ENCODE assay signal across 20 cellular contexts in genomic region chr1:28815533-28815932, GRCh38. TPM values are rescaled to one million over a fixed set of nuclear protein-coding genes. Genes with fewer than 3 reads are reported as not detected.
DNase-seq lines count a peak whose midpoint lies in the region; ATAC-seq, FAIRE-seq and TF ChIP-seq lines count a peak whose summit lies in the region.
"Had no signal": no experiment of that assay in that cellular context is flagged by ENCODE, and none has a peak within 500 bp of the region (broad histone marks: within the 10 kb centered on the region; RNA-seq: fewer than 3 reads in every experiment).

No MANE protein-coding gene starts in this region.

- no peaks in the 10 kb centered on the region for H3K9me1 ChIP-seq in K562 (ENCODE audit: control insufficient read depth, insufficient read depth, low read length)

- H3K9me3 ChIP-seq in K562 (replicated peaks; ENCODE audit: control insufficient read depth, insufficient read depth, low read depth, low read length) = no peaks in the 10 kb centered on the region
- H3K9me3 ChIP-seq: heart left ventricle, lower lobe of right lung had no signal

- ATAC-seq in activated CD8-positive, alpha-beta memory T cell treated with anti-CD3 and anti-CD28 coated beads, Interleukin-2, amount 10 ng/mL, durations not matched to agents 7 days and 5 days = no peak
- ATAC-seq in K562 = peak; percentile 30
- ATAC-seq in stimulated activated effector memory CD8-positive, alpha-beta T cell treated with anti-CD3 and anti-CD28 coated beads, Interleukin-12 subunit alpha, Interleukin-12 subunit beta, amount 100 ng/mL, for 72 hours = peak; percentile 35
- ATAC-seq: heart left ventricle, lower lobe of right lung had no signal

- H3K36me3 Mint-ChIP-seq in activated CD8-positive, alpha-beta memory T cell treated with anti-CD3 and anti-CD28 coated beads, Interleukin-2, amount 10 ng/mL, durations not matched to agents 7 days and 5 days = no peaks in the 10 kb centered on the region
- no peaks in the 10 kb centered on the region for H3K36me3 Mint-ChIP-seq in stimulated activated effector memory CD8-positive, alpha-beta T cell treated with anti-CD3 and anti-CD28 coated beads, Interleukin-12 subunit alpha, Interleukin-12 subunit beta, amount 100 ng/mL, for 72 hours

- TF ChIP-seq POLR2A in NB4 (IDR thresholded peaks at IDR 0.05; ENCODE audit: extremely low read depth, insufficient read length) (no peak), K562 (conservative IDR thresholded peaks at IDR 0.05) (no peak)

- peaks cover 3% of the 10 kb centered on the region for H3K4me1 Mint-ChIP-seq in activated CD8-positive, alpha-beta memory T cell treated with anti-CD3 and anti-CD28 coated beads, Interleukin-2, amount 10 ng/mL, durations not matched to agents 7 days and 5 days
- H3K4me1 Mint-ChIP-seq in stimulated activated effector memory CD8-positive, alpha-beta T cell treated with anti-CD3 and anti-CD28 coated beads, Interleukin-12 subunit alpha, Interleukin-12 subunit beta, amount 100 ng/mL, for 72 hours = no peaks in the 10 kb centered on the region

- H3K4me3 Mint-ChIP-seq in activated CD8-positive, alpha-beta memory T cell treated with anti-CD3 and anti-CD28 coated beads, Interleukin-2, amount 10 ng/mL, durations not matched to agents 7 days and 5 days = no peak overlapping the region
- H3K4me3 Mint-ChIP-seq in stimulated activated effector memory CD8-positive, alpha-beta T cell treated with anti-CD3 and anti-CD28 coated beads, Interleukin-12 subunit alpha, Interleukin-12 subunit beta, amount 100 ng/mL, for 72 hours = no peak overlapping the region
- H3K4me3 Mint-ChIP-seq: activated T-cell treated with anti-CD3 and anti-CD28 coated beads, Interleukin-2, amount 50 U/mL, for 24 hours; T-helper 2 cell treated with Interferon-gamma antibody and Interleukin-4, amounts not matched to agents 5 μg/mL and 100 μg/mL, for 36 hours had no signal

- intact Hi-C loops in K562 (cut with micrococcal nuclease) = no loop called here

- peaks cover 53% of the 10 kb centered on the region for H3K27me3 Mint-ChIP-seq in activated CD8-positive, alpha-beta memory T cell treated with anti-CD3 and anti-CD28 coated beads, Interleukin-2, amount 10 ng/mL, durations not matched to agents 7 days and 5 days

- no peaks in the 10 kb centered on the region for H3K79me2 ChIP-seq in K562 (ENCODE audit: control insufficient read depth, insufficient read depth, low read length)
- H3K79me2 ChIP-seq: parathyroid adenoma had no signal

- BruUV-seq in K562 (replicated peaks; lab: Mats Ljungman, UMichigan) = no TSS peak

- CTCF ChIA-PET in activated CD8-positive, alpha-beta memory T cell treated with anti-CD3 and anti-CD28 coated beads, Interleukin-2, amount 10 ng/mL, durations not matched to agents 7 days and 5 days (lab: Charles Lee) = no interaction called here
- CTCF ChIA-PET in K562 (lab: Yijun Ruan, JAX; ENCODE audit: low intra/inter-chr PET ratio) = no interaction called here

- H3K27me3 ChIP-seq in K562 (ENCODE audit: control insufficient read depth in 2 of 2, insufficient read depth in 2 of 2, low read length in 2 of 2) = peaks cover 61 to 92% of the 10 kb centered on the region in 2 experiments

- no peak overlapping the region for H3K27ac Mint-ChIP-seq in activated CD8-positive, alpha-beta memory T cell treated with anti-CD3 and anti-CD28 coated beads, Interleukin-2, amount 10 ng/mL, durations not matched to agents 7 days and 5 days
- no peak overlapping the region for H3K27ac Mint-ChIP-seq in stimulated activated effector memory CD8-positive, alpha-beta T cell treated with anti-CD3 and anti-CD28 coated beads, Interleukin-12 subunit alpha, Interleukin-12 subunit beta, amount 100 ng/mL, for 72 hours
- H3K27ac Mint-ChIP-seq: activated T-cell treated with anti-CD3 and anti-CD28 coated beads, Interleukin-2, amount 50 U/mL, for 24 hours; T-helper 2 cell treated with Interferon-gamma antibody and Interleukin-4, amounts not matched to agents 5 μg/mL and 100 μg/mL, for 36 hours had no signal

- no peak for TF ChIP-seq CTCF in NB4 (IDR thresholded peaks at IDR 0.05; ENCODE audit: low read depth, low read length)
- no peak for TF ChIP-seq CTCF in K562 (IDR thresholded peaks at IDR 0.05 in 2 of 3, conservative IDR thresholded peaks at IDR 0.05 in 1 of 3; ENCODE audit: insufficient read depth in 2 of 3, low read depth in 1 of 3, low read length in 3 of 3)

- 0 out of 4 replicates have a peak overlapping the region, but pooled peaks of 1 of the 2 experiments have one; percentile 20 for H3K9ac ChIP-seq in K562 (ENCODE audit: insufficient read depth in 1 of 2, low read depth in 2 of 2, low read length in 2 of 2)
- H3K9ac ChIP-seq: parathyroid adenoma had no signal

- in situ Hi-C loops in K562 (cut with MboI) = no loop called here

- H2AFZ ChIP-seq in K562 (ENCODE audit: low read depth, low read length) = no peak overlapping the region
- H2AFZ ChIP-seq: parathyroid adenoma had no signal

- WGBS in K562 (ENCODE audit: insufficient coverage, low coverage, missing lambda C conversion rate) = 3% methylated on average over 8 of the region's 8 CpGs

- no peak overlapping the region for H3K4me3 ChIP-seq in NB4 (ENCODE audit: low read depth, low read length)
- no peak overlapping the region for H3K4me3 ChIP-seq in K562
- H3K4me3 ChIP-seq: cardiac muscle cell, heart left ventricle, lower lobe of right lung had no signal

- no peak for TF ChIP-seq EP300 in K562 (IDR thresholded peaks at IDR 0.05; ENCODE audit: low read length)

- no peak for FAIRE-seq in K562 (lab: Jason Lieb, UNC)

- no peak overlapping the region for H3K27ac ChIP-seq in K562 (ENCODE audit: extremely low read depth, low read depth, low read length)
- H3K27ac ChIP-seq: cardiac muscle cell, heart left ventricle, lower lobe of right lung, parathyroid adenoma had no signal

- H3K36me3 ChIP-seq in K562 (ENCODE audit: control insufficient read depth, insufficient read depth, low read length) = no peaks in the 10 kb centered on the region
- H3K36me3 ChIP-seq: cardiac muscle cell, heart left ventricle, lower lobe of right lung had no signal

- H3K4me1 ChIP-seq in K562 (replicated peaks in 1 of 2; ENCODE audit: control insufficient read depth in 2 of 2, insufficient read depth in 2 of 2, low read length in 2 of 2) = peaks cover 0 to 21% of the 10 kb centered on the region in 2 experiments; a peak in 2 of 5 replicates
- H3K4me1 ChIP-seq: lower lobe of right lung, parathyroid adenoma had no signal

- peak; percentile 48 for DNase-seq in activated CD8-positive, alpha-beta memory T cell treated with anti-CD3 and anti-CD28 coated beads, Interleukin-2, amount 10 ng/mL, durations not matched to agents 7 days and 5 days
- no peak for DNase-seq in activated CD8-positive, alpha-beta memory T cell treated with anti-CD3 and anti-CD28 coated beads, Interleukin-2, amount 50 U/mL, for 4 hours
- DNase-seq in NB4 (ENCODE audit: low read depth) = peak; percentile 26
- DNase-seq in K562 (ENCODE audit: extremely low read depth in 1 of 4, low spot score in 3 of 4) = no peak
- DNase-seq in stimulated activated effector memory CD8-positive, alpha-beta T cell treated with anti-CD3 and anti-CD28 coated beads, Interleukin-12 subunit alpha, Interleukin-12 subunit beta, amount 100 ng/mL, for 72 hours (ENCODE audit: low spot score in 2 of 2) = no peak
- DNase-seq in SHP77 treated with DMSO at 0.1 percent for 48 hours (lab: John Stamatoyannopoulos, UW) = no peak
- DNase-seq in NCI-H128 (lab: John Stamatoyannopoulos, UW; ENCODE audit: unreplicated experiment) = no peak
- DNase-seq: activated CD4-positive, alpha-beta T cell treated with anti-CD3 and anti-CD28 coated beads for 1 hour; activated T-cell treated with anti-CD3 and anti-CD28 coated beads, Interleukin-2, amount 50 U/mL, for 24 hours; Calu3; GF-D8; heart left ventricle; lower lobe of right lung; NCI-H1417; Right ventricle myocardium superior; stimulated activated CD4-positive, alpha-beta T cell treated with anti-CD3 and anti-CD28 coated beads, Interleukin-4, amount 100 ng/mL, for 1 hour; substantia nigra had no signal

- peaks cover 30% of the 10 kb centered on the region for H4K20me1 ChIP-seq in K562 (replicated peaks; ENCODE audit: control insufficient read depth, insufficient read depth, low read length)

- no peaks in the 10 kb centered on the region for H3K9me3 Mint-ChIP-seq in activated CD8-positive, alpha-beta memory T cell treated with anti-CD3 and anti-CD28 coated beads, Interleukin-2, amount 10 ng/mL, durations not matched to agents 7 days and 5 days (ENCODE audit: low read depth)
- no peaks in the 10 kb centered on the region for H3K9me3 Mint-ChIP-seq in stimulated activated effector memory CD8-positive, alpha-beta T cell treated with anti-CD3 and anti-CD28 coated beads, Interleukin-12 subunit alpha, Interleukin-12 subunit beta, amount 100 ng/mL, for 72 hours
- H3K9me3 Mint-ChIP-seq: activated T-cell treated with anti-CD3 and anti-CD28 coated beads, Interleukin-2, amount 50 U/mL, for 24 hours; T-helper 2 cell treated with Interferon-gamma antibody and Interleukin-4, amounts not matched to agents 5 μg/mL and 100 μg/mL, for 36 hours had no signal

- no peak overlapping the region for H3K4me2 ChIP-seq in K562 (ENCODE audit: insufficient read depth, low read length)

- POLR2A ChIA-PET in K562 (lab: Yijun Ruan, JAX) = interaction anchor here (0.6 to 1.7 kb wide), 7 partner anchors 10 to 167 kb away, joined by 3 to 11 read pairs (median 5); partner anchors contain the start of gene RNU11

- TF ChIP-seq RAD21 in K562 (CRISPR knock-in tag; conservative IDR thresholded peaks at IDR 0.05 in 1 of 2, IDR thresholded peaks at IDR 0.05 in 1 of 2) = no peak

RNA-seq across cellular contexts. Expression of gene OPRD1, which starts 3.6 kb away (rescaled TPM):
- not detected for total RNA-seq in activated CD8-positive, alpha-beta memory T cell treated with anti-CD3 and anti-CD28 coated beads, Interleukin-2, amount 10 ng/mL, durations not matched to agents 7 days and 5 days
- total RNA-seq in K562 (2011; cell fraction: chromatin; rRNA removed; ENCODE audit: low replicate concordance) = 0.07 TPM in 1 of 2 replicates, not detected in the other
- 0.13 and 0.17 TPM in 2 replicates for total RNA-seq in K562 (2011; cell fraction: nucleolus; rRNA removed)
- 0.07 TPM in 1 of 2 replicates, not detected in the other for total RNA-seq in K562 (2011; cell fraction: nucleoplasm; rRNA removed)
- total RNA-seq in K562 (2014; rRNA removed) = not detected in 2 replicates
- under 0.01 TPM in 1 of 2 replicates, not detected in the other for total RNA-seq in K562 (2014; rRNA removed; fragmentation: Illumina TruSeq; extraction: Trizol)
- not detected in 2 replicates for total RNA-seq in K562 (2015; rRNA removed; fragmentation: Illumina TruSeq; extraction: Trizol)
- total RNA-seq in K562 (2021) = 0.02 TPM in 1 of 2 replicates, not detected in the other
- polyA plus RNA-seq in K562 (2011; rRNA removed) = not detected in 2 replicates
- polyA plus RNA-seq in K562 (2011; cell fraction: cytosol; rRNA removed) = under 0.01 TPM in 1 of 2 replicates, not detected in the other
- 0.01 TPM in 2 replicates for polyA plus RNA-seq in K562 (2011; cell fraction: nucleus; rRNA removed)
- polyA plus RNA-seq in K562 (2012) = 0.04 and 0.07 TPM in 2 replicates
- polyA plus RNA-seq in K562 (2014; fragmentation: Illumina TruSeq; extraction: Trizol) = not detected in 2 replicates
- polyA plus RNA-seq in K562 (2014; fragmentation: Nextera tagmentation; extraction: Ambion mirVana) = under 1 TPM; under 0.01 to 0.03 TPM
- not detected in 2 replicates for polyA plus RNA-seq in K562 (2014; rRNA removed)
- 0.04 TPM in 1 of 2 replicates, not detected in the other for polyA minus RNA-seq in K562 (2011; rRNA and poly(A)+ RNA removed)
- not detected in 2 replicates for polyA minus RNA-seq in K562 (2011; cell fraction: cytosol; rRNA and poly(A)+ RNA removed)
- polyA minus RNA-seq in K562 (2011; cell fraction: nucleus; rRNA and poly(A)+ RNA removed) = not detected in 2 replicates
- total RNA-seq: lower lobe of right lung, Right ventricle myocardium superior had no signal

Comparison
In these comparisons a context has a peak if more than half of its experiments do, and no peak if none do; other contexts are left out.
1. DNase-seq: peak in activated CD8-positive, alpha-beta memory T cell treated with anti-CD3 and anti-CD28 coated beads, Interleukin-2, amount 10 ng/mL, durations not matched to agents 7 days and 5 days (single experiment) and NB4 (single experiment); none in activated CD8-positive, alpha-beta memory T cell treated with anti-CD3 and anti-CD28 coated beads, Interleukin-2, amount 50 U/mL, for 4 hours (single experiment), K562 (0 of 4), stimulated activated effector memory CD8-positive, alpha-beta T cell treated with anti-CD3 and anti-CD28 coated beads, Interleukin-12 subunit alpha, Interleukin-12 subunit beta, amount 100 ng/mL, for 72 hours (0 of 2), SHP77 treated with DMSO at 0.1 percent for 48 hours (single experiment) and NCI-H128 (single experiment).